ENCODE assay signal across 27 cellular contexts in the genomic region with DNA sequence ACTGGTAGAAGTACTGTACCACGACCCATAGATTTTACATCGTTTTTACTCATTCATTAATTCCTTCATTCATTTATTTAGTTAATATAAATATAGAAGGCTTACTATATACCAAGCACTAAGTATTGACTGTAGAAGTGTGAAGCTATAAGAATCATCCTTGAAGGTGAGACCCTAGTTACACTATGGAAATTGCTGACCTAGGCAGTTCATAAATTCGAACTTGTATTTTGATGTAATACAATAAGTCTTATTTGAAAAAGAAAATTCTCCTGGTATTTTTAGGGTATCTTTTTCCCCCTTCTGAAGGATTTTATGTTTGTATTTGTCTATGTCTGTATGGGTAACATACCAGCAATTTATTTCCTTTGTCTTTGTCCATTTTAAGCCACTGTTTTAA.
"Had no signal": no experiment of that assay in that cellular context is flagged by ENCODE, and none has a peak within 500 bp of the region (broad histone marks: within the 10 kb centered on the region; RNA-seq: fewer than 3 reads in every experiment).

No MANE protein-coding gene starts in this region.

- H3K9me3 ChIP-seq: ovary, psoas muscle, suprapubic skin, testis, transverse colon, upper lobe of right lung, uterus had no signal

- H3K27me3 ChIP-seq: neural progenitor cell, ovary, spleen, suprapubic skin, testis, tibial artery, transverse colon, upper lobe of right lung, uterus had no signal

- H2AFZ ChIP-seq: parathyroid adenoma had no signal

- H3K36me3 ChIP-seq: neural progenitor cell, ovary, spleen, suprapubic skin, tibial artery, transverse colon, upper lobe of right lung, uterus had no signal

- DNase-seq: natural killer cell; occipital lobe; ovary; posterior cingulate gyrus; psoas muscle; right cardiac atrium; spleen; stimulated activated CD4-positive, alpha-beta T cell treated with anti-CD3 and anti-CD28 coated beads, Interleukin-12 subunit alpha, Interleukin-12 subunit beta, amount 100 ng/mL, for 4 hours; stimulated activated CD4-positive, alpha-beta T cell treated with anti-CD3 and anti-CD28 coated beads, Interleukin-1b, Interleukin-23, amount 100 ng/mL, for 48 hours; stimulated activated CD4-positive, alpha-beta T cell treated with anti-CD3 and anti-CD28 coated beads, Interleukin-4, amount 100 ng/mL, for 1 hour; stimulated activated CD4-positive, alpha-beta T cell treated with anti-CD3 and anti-CD28 coated beads, Interleukin-4, amount 100 ng/mL, for 4 hours; stimulated activated CD8-positive, alpha-beta memory T cell treated with anti-CD3 and anti-CD28 coated beads, Interleukin-4, amount 100 ng/mL, for 48 hours; stimulated activated naive CD4-positive, alpha-beta T cell; stimulated activated naive CD8-positive, alpha-beta T cell treated with anti-CD3 and anti-CD28 coated beads, Interleukin-15, amount 100 ng/mL, for 72 hours; stimulated activated naive CD8-positive, alpha-beta T cell treated with anti-CD3 and anti-CD28 coated beads, Interleukin-15, Interleukin-2, amounts not matched to agents 100 U/mL and 50 U/mL, for 24 hours; testis; tibial artery; transverse colon; upper lobe of right lung; uterus had no signal

- H3K79me2 ChIP-seq: parathyroid adenoma had no signal

- H3K4me1 ChIP-seq: parathyroid adenoma, psoas muscle, spleen, suprapubic skin, testis, tibial artery, transverse colon, upper lobe of right lung, uterus had no signal

- ATAC-seq: natural killer cell; psoas muscle; right cardiac atrium; sciatic nerve; stimulated activated memory B cell treated with anti-CD40 and anti-IgM and Interleukin-4, amounts not matched to agents 10 μg/mL and 1 μg/mL and 100 μg/mL, for 72 hours; stimulated activated naive CD8-positive, alpha-beta T cell treated with anti-CD3 and anti-CD28 coated beads, Interleukin-15, amount 100 ng/mL, for 72 hours; stimulated activated naive CD8-positive, alpha-beta T cell treated with anti-CD3 and anti-CD28 coated beads, Interleukin-15, Interleukin-2, amounts not matched to agents 100 U/mL and 50 U/mL, for 24 hours; upper lobe of right lung had no signal

- H3K4me3 ChIP-seq: neural progenitor cell, ovary, psoas muscle, skin epidermis, smooth muscle cell, spleen, suprapubic skin, testis, tibial artery, transverse colon, upper lobe of right lung, uterus had no signal

- H3K9ac ChIP-seq: neural progenitor cell, parathyroid adenoma had no signal

- H3K4me2 ChIP-seq: neural progenitor cell, smooth muscle cell had no signal

- H3K27ac ChIP-seq: ovary, parathyroid adenoma, psoas muscle, skin epidermis, spleen, suprapubic skin, testis, tibial artery, transverse colon, upper lobe of right lung, uterus had no signal
